In the genomic region with DNA sequence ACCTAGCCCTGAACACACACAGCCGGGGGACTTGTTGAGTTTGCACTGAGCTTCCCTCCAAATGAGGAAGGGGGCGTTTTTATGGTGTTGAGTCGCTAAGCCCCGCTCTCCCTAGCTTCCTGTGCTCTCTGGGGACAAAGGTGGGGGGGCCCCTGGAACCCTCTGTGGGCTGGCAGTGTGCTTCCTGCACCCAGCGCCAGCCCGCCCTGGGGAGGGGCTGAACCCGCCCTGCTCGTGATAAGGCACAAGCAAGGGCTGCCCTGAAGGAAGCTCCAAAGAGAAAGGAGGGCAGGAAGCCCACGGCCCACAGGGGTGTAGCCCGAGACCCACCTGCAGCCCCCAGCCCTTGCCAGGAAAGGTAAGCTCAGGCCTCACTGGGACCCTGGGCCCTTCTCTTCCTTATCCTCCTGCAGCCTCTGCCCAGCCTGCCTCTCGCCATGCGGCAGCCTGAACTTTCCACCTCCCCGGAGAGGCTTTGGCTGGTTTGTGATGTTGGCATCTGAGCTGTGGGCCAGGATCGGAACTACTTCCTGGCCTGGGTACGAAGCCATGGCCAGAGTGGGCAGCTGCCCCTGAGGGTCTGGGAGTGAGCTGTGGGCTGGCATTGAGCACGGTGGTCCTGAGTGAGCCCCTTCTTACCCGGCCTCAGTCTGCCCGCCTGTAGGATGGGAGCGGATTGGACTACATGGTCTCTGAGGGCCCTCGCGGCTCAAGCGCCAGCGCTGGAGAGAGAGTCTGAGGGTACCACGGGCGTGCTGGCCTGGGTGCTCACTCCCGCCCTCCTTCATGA, we compare ENCODE assay signal across 8 cellular contexts. TPM values are rescaled to one million over a fixed set of nuclear protein-coding genes. Genes with fewer than 3 reads are reported as not detected.
A peak's percentile ranks its signal among the peaks of the same experiment; 100 is the strongest.
DNase-seq lines count a peak whose midpoint lies in the region; ATAC-seq, FAIRE-seq and TF ChIP-seq lines count a peak whose summit lies in the region.

A gene (plus strand): TSS at position 265 of the 790 bp plus-strand sequence. CDS start 644 bp downstream, outside the sequence.

- WGBS in HUES64 = 93% methylated on average over 26 of the region's 26 CpGs
- WGBS in endodermal cell (ENCODE audit: insufficient coverage in 1 of 2, insufficient read length in 1 of 2), 2 experiments = 93 to 95% methylated on average over 15 to 26 of the region's 26 CpGs
- WGBS in pancreas, 2 donors = 81 to 82% methylated on average over 23 to 26 of the region's 26 CpGs

- H3K4me1 Mint-ChIP-seq in endodermal cell = no peaks in the 10 kb centered on the region

- peak; percentile 95 for DNase-seq in GF-D8 (lab: John Stamatoyannopoulos, UW)
- peak; percentile 59 for DNase-seq in activated CD4-positive, alpha-beta T cell treated with anti-CD3 and anti-CD28 coated beads, Interleukin-2, amount 50 U/mL, for 1 hour
- no peak for DNase-seq in endodermal cell
- DNase-seq in pancreas = peak in 3 of 6 donors; percentile 50 to 60 (median 50)
- DNase-seq in occipital lobe (lab: John Stamatoyannopoulos, UW) = no peak
- no peak for DNase-seq in NCI-H2227 (lab: John Stamatoyannopoulos, UW; ENCODE audit: unreplicated experiment)
- DNase-seq in NCI-H510A (lab: John Stamatoyannopoulos, UW) = no peak

- H3K36me3 ChIP-seq in HUES64 (ENCODE audit: insufficient read depth, low read length) (peaks cover 64% of the 10 kb centered on the region), endodermal cell (ENCODE audit: control insufficient read depth, insufficient read depth, low read length) (peaks cover 53% of the 10 kb centered on the region), pancreas (peaks cover 0 to 22% (median 15%) of the 10 kb centered on the region in 3 donors)

- TF ChIP-seq CTCF in endodermal cell (conservative IDR thresholded peaks at IDR 0.05) = no peak
- TF ChIP-seq CTCF in pancreas (IDR thresholded peaks at IDR 0.05) = no peak

- H3K4me1 ChIP-seq in HUES64 (ENCODE audit: insufficient read depth, low read length) = no peaks in the 10 kb centered on the region
- peaks cover 3% of the 10 kb centered on the region for H3K4me1 ChIP-seq in endodermal cell (ENCODE audit: control insufficient read depth, insufficient read depth, low read length)
- H3K4me1 ChIP-seq in pancreas = peaks cover 0 to 3% (median 0%) of the 10 kb centered on the region in 3 donors

- H3K9me3 ChIP-seq in HUES64 (ENCODE audit: insufficient read depth, low read depth, low read length) = no peaks in the 10 kb centered on the region
- no peaks in the 10 kb centered on the region for H3K9me3 ChIP-seq in endodermal cell (ENCODE audit: control insufficient read depth, low read length)
- H3K9me3 ChIP-seq in pancreas = no peaks in the 10 kb centered on the region

- H3K4me3 Mint-ChIP-seq in endodermal cell = no peak within 1 kb of the TSS

- peak within 1 kb of the TSS; percentile 30 for H3K27ac Mint-ChIP-seq in endodermal cell

- no peaks in the 10 kb centered on the region for H3K27me3 Mint-ChIP-seq in endodermal cell (ENCODE audit: insufficient read depth)

- H3K27ac ChIP-seq in HUES64 (ENCODE audit: low read depth, low read length) = peak within 1 kb of the TSS; percentile 33; the same call in 1 of the 2 replicates
- no peak within 1 kb of the TSS for H3K27ac ChIP-seq in endodermal cell (ENCODE audit: low read depth, low read length)
- H3K27ac ChIP-seq in pancreas = peak within 1 kb of the TSS in 2 of 4 donors; percentile 68 to 75

- intact Hi-C loops in pancreas (cut with DNase I) = loop anchor here in 2 of 3 donors (5.0 to 10.0 kb wide), 3 partner anchors 56 to 88 kb away; a partner anchor contains a TSS

- H3K4me3 ChIP-seq in HUES64 (ENCODE audit: low read length) (no peak within 1 kb of the TSS), endodermal cell (ENCODE audit: low read length) (no peak within 1 kb of the TSS), pancreas (peak within 1 kb of the TSS in 1 of 4 donors; percentile 40)

- H3K27me3 ChIP-seq in HUES64 (ENCODE audit: insufficient read depth, low read length) = no peaks in the 10 kb centered on the region
- no peaks in the 10 kb centered on the region for H3K27me3 ChIP-seq in endodermal cell (ENCODE audit: control insufficient read depth, insufficient read depth, low read length, poor library complexity, severe bottlenecking)
- no peaks in the 10 kb centered on the region for H3K27me3 ChIP-seq in pancreas

- H3K9ac ChIP-seq in HUES64 (ENCODE audit: low read depth, low read length) (no peak within 1 kb of the TSS; the same call in 1 of the 2 replicates), endodermal cell (ENCODE audit: extremely low read depth, low read length, poor library complexity, severe bottlenecking) (no peak within 1 kb of the TSS)

- H3K9me3 Mint-ChIP-seq in endodermal cell = no peaks in the 10 kb centered on the region

- no peak for FAIRE-seq in pancreas (lab: Jason Lieb, UNC)

- H3K36me3 Mint-ChIP-seq in endodermal cell (ENCODE audit: low read depth) = peaks cover 43% of the 10 kb centered on the region

- peak in 3 of 4 donors; percentile 32 to 54 (median 43) for ATAC-seq in pancreas

RNA-seq across cellular contexts. Expression of the gene that starts here (rescaled TPM):
- polyA plus RNA-seq in HUES64 (2013, experiment 1 of 2) = 0.90 TPM
- 0.63 TPM for polyA plus RNA-seq in HUES64 (2013, experiment 2 of 2)
- total RNA-seq in endodermal cell (1 to 10 TPM; 4.2 to 5.3 TPM), pancreas (10 to 100 TPM in 2 of 6 donors, 1 to 10 TPM in 4; 1.9 to 16.3 (median 6.3) TPM), occipital lobe (1.6 TPM)
- 2.0 TPM for polyA plus RNA-seq in endodermal cell (2013, experiment 1 of 2)
- 1.3 TPM for polyA plus RNA-seq in endodermal cell (2013, experiment 2 of 2)
- polyA plus RNA-seq in pancreas = 10 to 100 TPM in 1 of 2 donors, 1 to 10 TPM in 1; 9.7 to 12.6 TPM

Comparison
In these comparisons a context has a peak if more than half of its experiments do, and no peak if none do; other contexts are left out.
1. DNase-seq: peak in GF-D8 (single experiment) and activated CD4-positive, alpha-beta T cell treated with anti-CD3 and anti-CD28 coated beads, Interleukin-2, amount 50 U/mL, for 1 hour (single experiment); none in endodermal cell (single experiment), occipital lobe (single experiment), NCI-H2227 (single experiment) and NCI-H510A (single experiment).